13 cellular contexts compared by ENCODE assay signal in genomic region chr11:64262271-64263002, GRCh38. TPM values are rescaled to one million over a fixed set of nuclear protein-coding genes. Genes with fewer than 3 reads are reported as not detected.
DNase-seq lines count a peak whose midpoint lies in the region; ATAC-seq and TF ChIP-seq lines count a peak whose summit lies in the region.
"Had no signal": no experiment of that assay in that cellular context is flagged by ENCODE, and none has a peak within 500 bp of the region (broad histone marks: within the 10 kb centered on the region; RNA-seq: fewer than 3 reads in every experiment).

No MANE protein-coding gene starts in this region.

- peak overlapping the region; percentile 27 for H2AK5ac ChIP-seq in mesenchymal stem cell (ENCODE audit: low read length, severe bottlenecking)

- TF ChIP-seq CTCF in testis (IDR thresholded peaks at IDR 0.05) (no peak), MM.1S (IDR thresholded peaks at IDR 0.05; ENCODE audit: low read length) (no peak)

- H3K27me3 ChIP-seq in mesenchymal stem cell (ENCODE audit: control insufficient read depth in 1 of 2, insufficient read depth in 1 of 2, low read length in 2 of 2) (no peaks in the 10 kb centered on the region), testis (no peaks in the 10 kb centered on the region), MM.1S (replicated peaks; ENCODE audit: insufficient read depth, low read length) (no peaks in the 10 kb centered on the region)

- H3K14ac ChIP-seq in mesenchymal stem cell (ENCODE audit: low read length in 2 of 2), result peak overlapping the region in 1 of 2 experiments; percentile 55

- peak overlapping the region; percentile 47 for H4K91ac ChIP-seq in mesenchymal stem cell (ENCODE audit: low read length)

- H3K79me1 ChIP-seq in mesenchymal stem cell (replicated peaks; ENCODE audit: low read length, poor library complexity, severe bottlenecking), result peaks cover 18% of the 10 kb centered on the region

- no peaks in the 10 kb centered on the region for H3K9me2 ChIP-seq in MM.1S (replicated peaks; ENCODE audit: insufficient read depth, low read length)

- H3K9me3 ChIP-seq in mesenchymal stem cell (ENCODE audit: control insufficient read depth, low read length) (no peaks in the 10 kb centered on the region), testis (no peaks in the 10 kb centered on the region), MM.1S (replicated peaks; ENCODE audit: insufficient read depth, low read length) (no peaks in the 10 kb centered on the region)

- 96% methylated on average over 40 of the region's 42 CpGs for WGBS in mesenchymal stem cell
- 94 to 97% methylated on average over 11 to 37 of the region's 42 CpGs for WGBS in testis, 2 donors

- peaks cover 11% of the 10 kb centered on the region for H3K36me3 Mint-ChIP-seq in activated naive CD8-positive, alpha-beta T cell treated with anti-CD3 and anti-CD28 coated beads for 36 hours
- H3K36me3 Mint-ChIP-seq in activated naive CD8-positive, alpha-beta T cell treated with anti-CD3 and anti-CD28 coated beads, Interleukin-2, amount 50 U/mL, for 24 hours (ENCODE audit: low read depth), result peaks cover 3% of the 10 kb centered on the region

- H2BK120ac ChIP-seq in mesenchymal stem cell (ENCODE audit: low read depth, low read length), result no peak overlapping the region

- no peak overlapping the region for H2BK5ac ChIP-seq in mesenchymal stem cell (ENCODE audit: low read depth, low read length, poor library complexity, severe bottlenecking)

- no peaks in the 10 kb centered on the region for H3F3A ChIP-seq in MM.1S (ENCODE audit: insufficient read depth, low read length)

- H2BK15ac ChIP-seq in mesenchymal stem cell (ENCODE audit: low read depth, poor library complexity, severe bottlenecking), result no peak overlapping the region

- peak overlapping the region in 1 of 2 experiments; percentile 77 for H3K4ac ChIP-seq in mesenchymal stem cell (ENCODE audit: low read depth in 1 of 2, low read length in 2 of 2)

- H2BK12ac ChIP-seq in mesenchymal stem cell (ENCODE audit: low read length in 2 of 2), result peak overlapping the region; percentile 29 to 61

- H3K9ac ChIP-seq in mesenchymal stem cell (ENCODE audit: low read length), result no peak overlapping the region
- no peak overlapping the region for H3K9ac ChIP-seq in MM.1S (ENCODE audit: low read length)

- H3K9me3 Mint-ChIP-seq in activated naive CD8-positive, alpha-beta T cell treated with anti-CD3 and anti-CD28 coated beads for 36 hours, result no peaks in the 10 kb centered on the region
- H3K9me3 Mint-ChIP-seq in activated naive CD8-positive, alpha-beta T cell treated with anti-CD3 and anti-CD28 coated beads, Interleukin-2, amount 50 U/mL, for 24 hours, result no peaks in the 10 kb centered on the region
- H3K9me3 Mint-ChIP-seq: GM23338 had no signal

- H3K27ac ChIP-seq in mesenchymal stem cell (ENCODE audit: low read length, poor library complexity, severe bottlenecking) (peak overlapping the region; percentile 66), testis (no peak overlapping the region), MM.1S (ENCODE audit: low read length) (no peak overlapping the region)
- H3K27ac ChIP-seq: C4-2B had no signal

- no peaks in the 10 kb centered on the region for H4K20me1 ChIP-seq in MM.1S (ENCODE audit: insufficient read depth, low read length)

- TF ChIP-seq POLR2A in testis (IDR thresholded peaks at IDR 0.05), result no peak

- no peak overlapping the region for H3K4me2 ChIP-seq in mesenchymal stem cell (ENCODE audit: low read length, poor library complexity, severe bottlenecking)
- H3K4me2 ChIP-seq in MM.1S (ENCODE audit: low read depth, low read length), result no peak overlapping the region
- H3K4me2 ChIP-seq: GM23338 had no signal

- H3K4me3 Mint-ChIP-seq in activated naive CD8-positive, alpha-beta T cell treated with anti-CD3 and anti-CD28 coated beads for 36 hours, result no peak overlapping the region
- no peak overlapping the region for H3K4me3 Mint-ChIP-seq in activated naive CD8-positive, alpha-beta T cell treated with anti-CD3 and anti-CD28 coated beads, Interleukin-2, amount 50 U/mL, for 24 hours
- H3K4me3 Mint-ChIP-seq: GM23338 had no signal

- H3K4me1 Mint-ChIP-seq in activated naive CD8-positive, alpha-beta T cell treated with anti-CD3 and anti-CD28 coated beads for 36 hours, result peaks cover 9% of the 10 kb centered on the region
- peaks cover 11% of the 10 kb centered on the region for H3K4me1 Mint-ChIP-seq in activated naive CD8-positive, alpha-beta T cell treated with anti-CD3 and anti-CD28 coated beads, Interleukin-2, amount 50 U/mL, for 24 hours

- no peak for DNase-seq in activated naive CD8-positive, alpha-beta T cell treated with anti-CD3 and anti-CD28 coated beads for 36 hours
- DNase-seq in activated naive CD8-positive, alpha-beta T cell treated with anti-CD3 and anti-CD28 coated beads, Interleukin-2, amount 50 U/mL, for 24 hours, result no peak
- no peak for DNase-seq in mesenchymal stem cell
- no peak for DNase-seq in testis
- no peak for DNase-seq in MM.1S
- DNase-seq in NCI-H2107 treated with DMSO at 0.1 percent for 48 hours (lab: John Stamatoyannopoulos, UW; ENCODE audit: unreplicated experiment), result no peak
- DNase-seq: KBM-7; NCI-H1092 treated with DMSO at 0.1 percent for 48 hours; NCI-H1694; NCI-H69; NK-92 treated with Interleukin-12 subunit alpha and Interleukin-12 subunit beta, amount 100 ng/mL, for 24 hours had no signal

- H3K36me3 ChIP-seq in mesenchymal stem cell (ENCODE audit: control insufficient read depth in 1 of 2, insufficient read depth in 2 of 2, low read depth in 1 of 2, low read length in 2 of 2) (peaks cover 81 to 95% of the 10 kb centered on the region in 2 experiments), testis (ENCODE audit: low read depth, missing control alignments) (no peaks in the 10 kb centered on the region), MM.1S (replicated peaks; ENCODE audit: insufficient read depth, low read length) (no peaks in the 10 kb centered on the region)

- peak overlapping the region in 1 of 2 experiments; percentile 16 for H3K18ac ChIP-seq in mesenchymal stem cell (ENCODE audit: low read depth in 1 of 2, low read length in 2 of 2)

- H4K8ac ChIP-seq in mesenchymal stem cell (ENCODE audit: low read length), result no peak overlapping the region

- no peak overlapping the region for H2AFZ ChIP-seq in mesenchymal stem cell (ENCODE audit: low read depth, low read length)
- no peak overlapping the region for H2AFZ ChIP-seq in MM.1S (ENCODE audit: low read length)
- H2AFZ ChIP-seq: GM23338 had no signal

- no peak overlapping the region for H3K23ac ChIP-seq in mesenchymal stem cell (ENCODE audit: low read length in 2 of 2)

- intact Hi-C loops in testis (cut with DNase I; ENCODE audit: low total_unique reads), result no loop called here

- no peaks in the 10 kb centered on the region for H3K79me2 ChIP-seq in MM.1S (ENCODE audit: low read length)

- H3K4me1 ChIP-seq in mesenchymal stem cell (ENCODE audit: control insufficient read depth, insufficient read depth, low read depth, low read length), result peaks cover 29% of the 10 kb centered on the region
- H3K4me1 ChIP-seq in testis, result peaks cover 16% of the 10 kb centered on the region
- no peaks in the 10 kb centered on the region for H3K4me1 ChIP-seq in MM.1S (ENCODE audit: low read length)

- H3K27me3 Mint-ChIP-seq in activated naive CD8-positive, alpha-beta T cell treated with anti-CD3 and anti-CD28 coated beads for 36 hours, result no peaks in the 10 kb centered on the region
- H3K27me3 Mint-ChIP-seq in activated naive CD8-positive, alpha-beta T cell treated with anti-CD3 and anti-CD28 coated beads, Interleukin-2, amount 50 U/mL, for 24 hours, result no peaks in the 10 kb centered on the region

- H3K27ac Mint-ChIP-seq in activated naive CD8-positive, alpha-beta T cell treated with anti-CD3 and anti-CD28 coated beads for 36 hours, result peak overlapping the region; percentile 34
- no peak overlapping the region for H3K27ac Mint-ChIP-seq in activated naive CD8-positive, alpha-beta T cell treated with anti-CD3 and anti-CD28 coated beads, Interleukin-2, amount 50 U/mL, for 24 hours

- H3K4me3 ChIP-seq in mesenchymal stem cell (ENCODE audit: insufficient read depth in 1 of 2, low read depth in 1 of 2, low read length in 2 of 2) (no peak overlapping the region), testis (no peak overlapping the region), MM.1S (ENCODE audit: low read length) (no peak overlapping the region)
- H3K4me3 ChIP-seq: GM23338 had no signal

- no peak for ATAC-seq in activated naive CD8-positive, alpha-beta T cell treated with anti-CD3 and anti-CD28 coated beads, Interleukin-2, amount 50 U/mL, for 24 hours

RNA-seq across cellular contexts. Expression of gene PLCB3, which starts 11.1 kb away (rescaled TPM):
- 1 to 10 TPM; 7.3 to 7.4 TPM for total RNA-seq in activated naive CD8-positive, alpha-beta T cell treated with anti-CD3 and anti-CD28 coated beads for 36 hours
- polyA plus RNA-seq in mesenchymal stem cell (2013, experiment 1 of 2), result 22.4 TPM
- polyA plus RNA-seq in mesenchymal stem cell (2013, experiment 2 of 2), result 21.6 TPM
- 10 to 100 TPM; 29.6 to 45.4 TPM for total RNA-seq in testis
- 14.2 TPM for polyA plus RNA-seq in testis (ENCODE audit: insufficient read depth, low read depth, low replicate concordance)

RNA-seq across cellular contexts. Expression of gene PPP1R14B, which starts 15.7 kb away (rescaled TPM):
- 100 to 1,000 TPM; 332 to 336 TPM for total RNA-seq in activated naive CD8-positive, alpha-beta T cell treated with anti-CD3 and anti-CD28 coated beads for 36 hours
- polyA plus RNA-seq in mesenchymal stem cell (2013, experiment 1 of 2), result 279 TPM
- 281 TPM for polyA plus RNA-seq in mesenchymal stem cell (2013, experiment 2 of 2)
- 10 to 100 TPM; 53.4 to 67.3 TPM for total RNA-seq in testis
- polyA plus RNA-seq in testis (ENCODE audit: insufficient read depth, low read depth, low replicate concordance), result 72.0 TPM

RNA-seq across cellular contexts. Expression of gene FKBP2, which starts 21.5 kb away (rescaled TPM):
- 10 to 100 TPM; 21.9 to 22.8 TPM for total RNA-seq in activated naive CD8-positive, alpha-beta T cell treated with anti-CD3 and anti-CD28 coated beads for 36 hours
- polyA plus RNA-seq in mesenchymal stem cell (2013, experiment 1 of 2), result 70.1 TPM
- 68.6 TPM for polyA plus RNA-seq in mesenchymal stem cell (2013, experiment 2 of 2)
- 100 to 1,000 TPM; 151 to 159 TPM for total RNA-seq in testis
- 159 TPM for polyA plus RNA-seq in testis (ENCODE audit: insufficient read depth, low read depth, low replicate concordance)

RNA-seq across cellular contexts. Expression of gene BAD, which starts 22.0 kb away (rescaled TPM):
- total RNA-seq in activated naive CD8-positive, alpha-beta T cell treated with anti-CD3 and anti-CD28 coated beads for 36 hours, result 10 to 100 TPM; 23.5 to 24.2 TPM
- polyA plus RNA-seq in mesenchymal stem cell (2013, experiment 1 of 2), result 69.6 TPM
- polyA plus RNA-seq in mesenchymal stem cell (2013, experiment 2 of 2), result 70.6 TPM
- 100 to 1,000 TPM in 1 of 2 donors, 10 to 100 TPM in 1; 88.7 to 110 TPM for total RNA-seq in testis
- 85.2 TPM for polyA plus RNA-seq in testis (ENCODE audit: insufficient read depth, low read depth, low replicate concordance)

RNA-seq across cellular contexts. Expression of gene GPR137, which starts 23.2 kb away (rescaled TPM):
- 10 to 100 TPM; 32.5 to 35.7 TPM for total RNA-seq in activated naive CD8-positive, alpha-beta T cell treated with anti-CD3 and anti-CD28 coated beads for 36 hours
- 25.9 TPM for polyA plus RNA-seq in mesenchymal stem cell (2013, experiment 1 of 2)
- polyA plus RNA-seq in mesenchymal stem cell (2013, experiment 2 of 2), result 24.6 TPM
- 100 to 1,000 TPM; 204 to 230 TPM for total RNA-seq in testis
- 390 TPM for polyA plus RNA-seq in testis (ENCODE audit: insufficient read depth, low read depth, low replicate concordance)

Comparison
In these comparisons a context has a peak if more than half of its experiments do, and no peak if none do; other contexts are left out.
1. RNA of gene PPP1R14B, which starts 15.7 kb away (total RNA-seq): 332 to 336 TPM in activated naive CD8-positive, alpha-beta T cell treated with anti-CD3 and anti-CD28 coated beads for 36 hours; 53.4 to 67.3 TPM in testis; every median in the first group is over 4 times any median in the second.
2. RNA of gene FKBP2, which starts 21.5 kb away (total RNA-seq): 151 to 159 TPM in testis; 21.9 to 22.8 TPM in activated naive CD8-positive, alpha-beta T cell treated with anti-CD3 and anti-CD28 coated beads for 36 hours; every median in the first group is over 4 times any median in the second.